In genomic region chr3:31926543-31926942, GRCh38 we compare ENCODE assay signal across 16 cellular contexts. TPM values are rescaled to one million over a fixed set of nuclear protein-coding genes. Genes with fewer than 3 reads are reported as not detected.
DNase-seq lines count a peak whose midpoint lies in the region; ATAC-seq, FAIRE-seq and TF ChIP-seq lines count a peak whose summit lies in the region.
"Had no signal": no experiment of that assay in that cellular context is flagged by ENCODE, and none has a peak within 500 bp of the region (broad histone marks: within the 10 kb centered on the region; RNA-seq: fewer than 3 reads in every experiment).

No MANE protein-coding gene starts in this region.

- peak overlapping the region; percentile 79 for H3K27ac Mint-ChIP-seq in activated CD4-positive, alpha-beta T cell treated with anti-CD3 and anti-CD28 coated beads for 36 hours
- H3K27ac Mint-ChIP-seq in stimulated activated naive CD8-positive, alpha-beta T cell treated with anti-CD3 and anti-CD28 coated beads, Interleukin-15, Interleukin-2, amounts not matched to agents 100 ng/mL and 50 ng/mL, for 24 hours: peak overlapping the region; percentile 83

- H3K4me3 ChIP-seq in H1 (ENCODE audit: extremely low read depth in 1 of 4, insufficient read depth in 2 of 4, low read depth in 3 of 4, low read length in 4 of 4): no peak overlapping the region
- H3K4me3 ChIP-seq in esophagus muscularis mucosa: no peak overlapping the region
- H3K4me3 ChIP-seq: BLaER1 treated with 17β-estradiol and CSF1 and Interleukin-3, amounts not matched to agents 10 nM and 100 nM had no signal

- no peak for TF ChIP-seq RAD21 in H1 (IDR thresholded peaks at IDR 0.05 in 1 of 2, conservative IDR thresholded peaks at IDR 0.05 in 1 of 2; ENCODE audit: low read depth in 2 of 2, low read length in 2 of 2)

- no peak overlapping the region for H2BK12ac ChIP-seq in H1 (ENCODE audit: low read depth, low read length)

- peaks cover 38% of the 10 kb centered on the region for H3K4me1 Mint-ChIP-seq in activated CD4-positive, alpha-beta T cell treated with anti-CD3 and anti-CD28 coated beads for 36 hours
- peaks cover 39% of the 10 kb centered on the region for H3K4me1 Mint-ChIP-seq in stimulated activated naive CD8-positive, alpha-beta T cell treated with anti-CD3 and anti-CD28 coated beads, Interleukin-15, Interleukin-2, amounts not matched to agents 100 ng/mL and 50 ng/mL, for 24 hours (ENCODE audit: low read depth)

- H2BK20ac ChIP-seq in H1 (ENCODE audit: low read length): no peak overlapping the region

- no peak overlapping the region for H4K8ac ChIP-seq in H1 (ENCODE audit: extremely low read depth, insufficient read depth, low read length)

- H2AFZ ChIP-seq in H1 (ENCODE audit: low read length): no peak overlapping the region

- H3K79me1 ChIP-seq in H1 (ENCODE audit: low read depth, low read length): peaks cover 6% of the 10 kb centered on the region

- WGBS in H1 (ENCODE audit: extremely low coverage in 1 of 2, insufficient coverage in 1 of 2, insufficient read length in 1 of 2, insufficient replicate concordance in 2 of 2, low coverage in 1 of 2, low lambda C conversion rate in 2 of 2, missing lambda C conversion rate in 1 of 2), 2 experiments: 95% methylated on average over 4 of the region's 4 CpGs; no CpG with 5 or more reads in 1 of the 2 experiments
- WGBS in esophagus muscularis mucosa: 98% methylated on average over 4 of the region's 4 CpGs

- H3K27me3 Mint-ChIP-seq in activated CD4-positive, alpha-beta T cell treated with anti-CD3 and anti-CD28 coated beads for 36 hours: peaks cover 2% of the 10 kb centered on the region
- no peaks in the 10 kb centered on the region for H3K27me3 Mint-ChIP-seq in stimulated activated naive CD8-positive, alpha-beta T cell treated with anti-CD3 and anti-CD28 coated beads, Interleukin-15, Interleukin-2, amounts not matched to agents 100 ng/mL and 50 ng/mL, for 24 hours

- H3K27me3 ChIP-seq in H1 (replicated peaks in 1 of 4; ENCODE audit: control insufficient read depth in 3 of 4, extremely low read depth in 1 of 4, insufficient read depth in 3 of 4, low read length in 3 of 4) (no peaks in the 10 kb centered on the region), esophagus muscularis mucosa (no peaks in the 10 kb centered on the region)
- H3K27me3 ChIP-seq: BLaER1 treated with 17β-estradiol and CSF1 and Interleukin-3, amounts not matched to agents 10 nM and 100 nM had no signal

- TF ChIP-seq POLR2A in H1 (IDR thresholded peaks at IDR 0.05; ENCODE audit: control extremely low read depth in 1 of 2, low read depth in 2 of 2, low read length in 2 of 2) (no peak), esophagus muscularis mucosa (IDR thresholded peaks at IDR 0.05; ENCODE audit: low read depth) (no peak)

- H3K4ac ChIP-seq in H1 (replicated peaks; ENCODE audit: insufficient read length, low read depth, low read length): no peak overlapping the region

- peaks cover 5% of the 10 kb centered on the region for H3K9me3 Mint-ChIP-seq in activated CD4-positive, alpha-beta T cell treated with anti-CD3 and anti-CD28 coated beads for 36 hours (ENCODE audit: low read depth)
- no peaks in the 10 kb centered on the region for H3K9me3 Mint-ChIP-seq in stimulated activated naive CD8-positive, alpha-beta T cell treated with anti-CD3 and anti-CD28 coated beads, Interleukin-15, Interleukin-2, amounts not matched to agents 100 ng/mL and 50 ng/mL, for 24 hours

- no peak overlapping the region for H2AK5ac ChIP-seq in H1 (ENCODE audit: low read depth, low read length)

- H3K23me2 ChIP-seq in H1 (ENCODE audit: low read depth, low read length): no peaks in the 10 kb centered on the region; the same call in 1 of the 2 replicates

- TF ChIP-seq EP300 in H1 (IDR thresholded peaks at IDR 0.05; ENCODE audit: borderline replicate concordance in 1 of 2, low read depth in 2 of 2, low read length in 2 of 2) (no peak), esophagus muscularis mucosa (IDR thresholded peaks at IDR 0.05) (no peak)

- no peak overlapping the region for H3K14ac ChIP-seq in H1 (ENCODE audit: insufficient read length)

- no peaks in the 10 kb centered on the region for H3K9me3 ChIP-seq in H1 (ENCODE audit: insufficient read depth in 2 of 2, low read depth in 1 of 2, low read length in 1 of 2)
- H3K9me3 ChIP-seq in esophagus muscularis mucosa: no peaks in the 10 kb centered on the region

- H2BK15ac ChIP-seq in H1 (ENCODE audit: low read length): no peak overlapping the region

- no peak overlapping the region for H2BK5ac ChIP-seq in H1 (ENCODE audit: low read depth, low read length)

- TF ChIP-seq CTCF in H1 (IDR thresholded peaks at IDR 0.05; ENCODE audit: control extremely low read depth in 1 of 3, insufficient read depth in 1 of 3, low read depth in 1 of 3, low read length in 3 of 3): no peak
- TF ChIP-seq CTCF in esophagus muscularis mucosa (IDR thresholded peaks at IDR 0.05): no peak

- H3K36me3 ChIP-seq in H1 (ENCODE audit: control insufficient read depth in 2 of 4, insufficient read depth in 4 of 4, low read length in 3 of 4) (no peaks in the 10 kb centered on the region), esophagus muscularis mucosa (no peaks in the 10 kb centered on the region)
- H3K36me3 ChIP-seq: BLaER1 treated with 17β-estradiol and CSF1 and Interleukin-3, amounts not matched to agents 10 nM and 100 nM had no signal

- no peak overlapping the region for H3K56ac ChIP-seq in H1 (replicated peaks; ENCODE audit: insufficient read length, low read depth, low read length)

- no peak for FAIRE-seq in H1 (lab: Jason Lieb, UNC)
- FAIRE-seq in RCC 7860 (lab: Jason Lieb, UNC): no peak
- FAIRE-seq: GM18507 had no signal

- no peak overlapping the region for H3K4me3 Mint-ChIP-seq in activated CD4-positive, alpha-beta T cell treated with anti-CD3 and anti-CD28 coated beads for 36 hours
- no peak overlapping the region for H3K4me3 Mint-ChIP-seq in stimulated activated naive CD8-positive, alpha-beta T cell treated with anti-CD3 and anti-CD28 coated beads, Interleukin-15, Interleukin-2, amounts not matched to agents 100 ng/mL and 50 ng/mL, for 24 hours

- peaks cover 5% of the 10 kb centered on the region for H3K36me3 Mint-ChIP-seq in activated CD4-positive, alpha-beta T cell treated with anti-CD3 and anti-CD28 coated beads for 36 hours (ENCODE audit: low read depth)
- no peaks in the 10 kb centered on the region for H3K36me3 Mint-ChIP-seq in stimulated activated naive CD8-positive, alpha-beta T cell treated with anti-CD3 and anti-CD28 coated beads, Interleukin-15, Interleukin-2, amounts not matched to agents 100 ng/mL and 50 ng/mL, for 24 hours (ENCODE audit: low read depth)

- CTCF ChIA-PET in activated CD4-positive, alpha-beta T cell treated with anti-CD3 and anti-CD28 coated beads for 36 hours (lab: Charles Lee): no interaction called here
- CTCF ChIA-PET in H1 (lab: Charles Lee; ENCODE audit: partially characterized antibody): interaction anchor here (0.6 kb wide), 1 partner anchor 166 kb away, joined by 3 read pairs; no protein-coding TSS in a partner anchor

- H3K79me2 ChIP-seq in H1 (ENCODE audit: control insufficient read depth in 1 of 2, insufficient read depth in 2 of 2, low read length in 2 of 2): peaks cover 3 to 91% of the 10 kb centered on the region in 2 experiments; a peak in 3 of 4 replicates

- intact Hi-C loops in activated CD4-positive, alpha-beta T cell treated with anti-CD3 and anti-CD28 coated beads for 36 hours (cut with DNase I, micrococcal nuclease): loop anchor here (5.0 to 10.0 kb wide), 4 partner anchors 152 to 674 kb away; no protein-coding TSS in a partner anchor
- intact Hi-C loops in esophagus muscularis mucosa (cut with DNase I): no loop called here

- H4K20me1 ChIP-seq in H1 (replicated peaks in 1 of 2; ENCODE audit: control insufficient read depth in 1 of 2, insufficient read depth in 2 of 2, low read length in 2 of 2): no peaks in the 10 kb centered on the region
- H4K20me1 ChIP-seq: BLaER1 treated with 17β-estradiol and CSF1 and Interleukin-3, amounts not matched to agents 10 nM and 100 nM had no signal

- no peak overlapping the region for H2BK120ac ChIP-seq in H1 (replicated peaks; ENCODE audit: low read depth, low read length)

- H3K4me2 ChIP-seq in H1 (ENCODE audit: insufficient read depth in 1 of 2, low read depth in 2 of 2, low read length in 2 of 2): no peak overlapping the region
- H3K4me2 ChIP-seq: BLaER1 treated with 17β-estradiol and CSF1 and Interleukin-3, amounts not matched to agents 10 nM and 100 nM had no signal

- no peak for DNase-seq in activated CD4-positive, alpha-beta T cell treated with anti-CD3 and anti-CD28 coated beads for 36 hours
- DNase-seq in activated CD4-positive, alpha-beta T cell treated with anti-CD3 and anti-CD28 coated beads for 1 hour: no peak
- DNase-seq in stimulated activated naive CD8-positive, alpha-beta T cell treated with anti-CD3 and anti-CD28 coated beads, Interleukin-15, Interleukin-2, amounts not matched to agents 100 U/mL and 50 U/mL, for 24 hours: no peak
- no peak for DNase-seq in H1 (ENCODE audit: low read depth in 1 of 2, low spot score in 2 of 2)
- DNase-seq in RCC 7860 (ENCODE audit: low spot score): no peak
- no peak for DNase-seq in esophagus muscularis mucosa (ENCODE audit: extremely low spot score)
- DNase-seq in dermis blood vessel endothelial cell: no peak
- DNase-seq: Kasumi-1, NCI-H1417, NCI-H1930, NCI-H2171 treated with DMSO at 0.1 percent for 48 hours had no signal

- H3K27ac ChIP-seq in H1 (ENCODE audit: low read depth, low read length) (no peak overlapping the region), esophagus muscularis mucosa (replicated peaks in 1 of 4) (no peak overlapping the region)
- H3K27ac ChIP-seq: 22Rv1; BLaER1 treated with 17β-estradiol and CSF1 and Interleukin-3, amounts not matched to agents 10 nM and 100 nM had no signal

- no peak overlapping the region for H3K23ac ChIP-seq in H1 (ENCODE audit: insufficient read length)

- H4K5ac ChIP-seq in H1 (ENCODE audit: insufficient read length, low read depth, low read length): no peak overlapping the region

- no peak overlapping the region for H3K9ac ChIP-seq in H1 (replicated peaks in 1 of 4; ENCODE audit: extremely low read depth in 1 of 4, low read depth in 3 of 4, low read length in 3 of 4)
- H3K9ac ChIP-seq: BLaER1 treated with 17β-estradiol and CSF1 and Interleukin-3, amounts not matched to agents 10 nM and 100 nM had no signal

- peak overlapping the region; percentile 41; the same call in 1 of the 2 replicates for H3K18ac ChIP-seq in H1 (ENCODE audit: extremely low read depth, low read length)

- H3K4me1 ChIP-seq in H1 (replicated peaks in 1 of 4; ENCODE audit: control insufficient read depth in 3 of 4, insufficient read depth in 4 of 4, low read length in 3 of 4): peaks cover 0 to 9% (median 2%) of the 10 kb centered on the region in 4 experiments; a peak in 3 of 7 replicates
- H3K4me1 ChIP-seq in esophagus muscularis mucosa: no peaks in the 10 kb centered on the region
- H3K4me1 ChIP-seq: BLaER1 treated with 17β-estradiol and CSF1 and Interleukin-3, amounts not matched to agents 10 nM and 100 nM had no signal

- peak; percentile 32 for ATAC-seq in activated CD4-positive, alpha-beta T cell treated with anti-CD3 and anti-CD28 coated beads for 36 hours
- ATAC-seq in stimulated activated naive CD8-positive, alpha-beta T cell treated with anti-CD3 and anti-CD28 coated beads, Interleukin-15, Interleukin-2, amounts not matched to agents 100 U/mL and 50 U/mL, for 24 hours: no peak
- ATAC-seq: HCT116 had no signal

- POLR2A ChIA-PET in activated CD4-positive, alpha-beta T cell treated with anti-CD3 and anti-CD28 coated beads for 36 hours (lab: Charles Lee): no interaction called here
- POLR2A ChIA-PET in H1 (lab: Charles Lee; ENCODE audit: partially characterized antibody): interaction anchor here (1.4 kb wide), 1 partner anchor 10 kb away, joined by 6 read pairs; no protein-coding TSS in a partner anchor

- H4K91ac ChIP-seq in H1 (replicated peaks; ENCODE audit: insufficient read length, low read length): no peak overlapping the region

RNA-seq across cellular contexts. Expression of gene OSBPL10, which starts 54.5 kb away (rescaled TPM):
- total RNA-seq in activated CD4-positive, alpha-beta T cell treated with anti-CD3 and anti-CD28 coated beads for 36 hours: 10 to 100 TPM; 11.2 to 11.8 TPM
- total RNA-seq in H1 (2021; fragmentation: NEBNext Ultra II Directional; extraction: Animal tissue kit (Norgen Biotek cat#: 25700)): 86.7 and 88.8 TPM in 2 replicates
- polyA plus RNA-seq in H1 (2011; rRNA removed): 26.2 and 36.7 TPM in 2 replicates
- polyA plus RNA-seq in H1 (2011; cell fraction: cytosol; rRNA removed): 37.2 TPM
- polyA plus RNA-seq in H1 (2011; cell fraction: nucleus; rRNA removed): 64.0 TPM
- polyA plus RNA-seq in H1 (2012, experiment 1 of 2): 42.5 to 54.1 TPM (median 48.7 TPM) in 4 replicates
- polyA plus RNA-seq in H1 (2012, experiment 2 of 2): 8.4 TPM
- 21.4 TPM for polyA plus RNA-seq in H1 (2013, experiment 1 of 2)
- polyA plus RNA-seq in H1 (2013, experiment 2 of 2): 20.6 TPM
- 96.3 and 100 TPM in 2 replicates for polyA minus RNA-seq in H1 (2011; rRNA and poly(A)+ RNA removed)
- 60.3 TPM for polyA minus RNA-seq in H1 (2011; cell fraction: cytosol; rRNA and poly(A)+ RNA removed)
- polyA minus RNA-seq in H1 (2011; cell fraction: nucleus; rRNA and poly(A)+ RNA removed): 113 TPM
- total RNA-seq in esophagus muscularis mucosa (10 to 100 TPM in 1 of 4 donors, 1 to 10 TPM in 3; 6.3 to 12.2 (median 7.6) TPM), dermis blood vessel endothelial cell (27.7 and 36.4 TPM in 2 replicates)

RNA-seq across cellular contexts. Expression of gene ZNF860, which starts 55.0 kb away (rescaled TPM):
- total RNA-seq in activated CD4-positive, alpha-beta T cell treated with anti-CD3 and anti-CD28 coated beads for 36 hours: under 1 TPM; 0.11 to 0.30 TPM
- 8.6 and 9.8 TPM in 2 replicates for total RNA-seq in H1 (2021; fragmentation: NEBNext Ultra II Directional; extraction: Animal tissue kit (Norgen Biotek cat#: 25700))
- polyA plus RNA-seq in H1 (2011; rRNA removed): 1.9 and 3.2 TPM in 2 replicates
- 3.3 TPM for polyA plus RNA-seq in H1 (2011; cell fraction: cytosol; rRNA removed)
- polyA plus RNA-seq in H1 (2011; cell fraction: nucleus; rRNA removed): 4.8 TPM
- 2.9 to 4.5 TPM (median 3.8 TPM) in 4 replicates for polyA plus RNA-seq in H1 (2012, experiment 1 of 2)
- polyA plus RNA-seq in H1 (2012, experiment 2 of 2): 0.28 TPM
- polyA plus RNA-seq in H1 (2013, experiment 1 of 2): 5.4 TPM
- polyA plus RNA-seq in H1 (2013, experiment 2 of 2): 5.2 TPM
- 12.2 and 15.0 TPM in 2 replicates for polyA minus RNA-seq in H1 (2011; rRNA and poly(A)+ RNA removed)
- 6.0 TPM for polyA minus RNA-seq in H1 (2011; cell fraction: cytosol; rRNA and poly(A)+ RNA removed)
- polyA minus RNA-seq in H1 (2011; cell fraction: nucleus; rRNA and poly(A)+ RNA removed): 17.2 TPM
- total RNA-seq in esophagus muscularis mucosa (under 1 TPM; under 0.01 to 0.66 (median 0.28) TPM), dermis blood vessel endothelial cell (2.2 and 3.4 TPM in 2 replicates)
